ENCODE assay signal across 28 cellular contexts in genomic region chr22:45459235-45459634, GRCh38. TPM values are rescaled to one million over a fixed set of nuclear protein-coding genes. Genes with fewer than 3 reads are reported as not detected.
"Had no signal": no experiment of that assay in that cellular context is flagged by ENCODE, and none has a peak within 500 bp of the region (broad histone marks: within the 10 kb centered on the region; RNA-seq: fewer than 3 reads in every experiment).

No MANE protein-coding gene starts in this region.

- H3K4me3 ChIP-seq: colonic mucosa, dorsolateral prefrontal cortex, esophagus squamous epithelium, mucosa of descending colon, transverse colon had no signal

- H3K9me3 ChIP-seq: colonic mucosa, esophagus squamous epithelium, mucosa of descending colon, transverse colon had no signal

- H3K36me3 ChIP-seq: colonic mucosa, esophagus squamous epithelium, transverse colon had no signal

- H3K4me1 ChIP-seq: colonic mucosa had no signal

- FAIRE-seq: bronchial epithelial cell, islet of Langerhans had no signal

- DNase-seq: activated B cell treated with CpG ODN at 0.5 μM for 24 hours; activated CD4-positive, alpha-beta T cell treated with anti-CD3 and anti-CD28 coated beads for 36 hours; activated CD4-positive, alpha-beta T cell treated with anti-CD3 and anti-CD28 coated beads, Interleukin-2, amount 50 U/mL, for 4 hours; activated CD8-positive, alpha-beta memory T cell treated with anti-CD3 and anti-CD28 coated beads for 24 hours; activated CD8-positive, alpha-beta memory T cell treated with anti-CD3 and anti-CD28 coated beads, Interleukin-2, amount 50 U/mL, for 4 hours; activated naive CD4-positive, alpha-beta T cell; activated naive CD8-positive, alpha-beta T cell treated with anti-CD3 and anti-CD28 coated beads, Interleukin-2, amount 10 ng/mL, durations not matched to agents 7 days and 5 days; activated T-cell treated with anti-CD3 and anti-CD28 coated beads, Interleukin-2, amount 50 U/mL, for 24 hours; amniotic stem cell; colonic mucosa; dorsolateral prefrontal cortex; effector memory CD8-positive, alpha-beta T cell; esophagus squamous epithelium; hypothalamus; mesendoderm; mucosa of descending colon; retina; stimulated activated CD4-positive, alpha-beta T cell treated with anti-CD3 and anti-CD28 coated beads, Interleukin-4, amount 100 ng/mL, for 24 hours; stimulated activated naive CD4-positive, alpha-beta T cell treated with Interleukin-2 at 50 U/mL for 16 hours; substantia nigra; T-helper 17 cell; transverse colon had no signal

- H3K27me3 ChIP-seq: colonic mucosa, dorsolateral prefrontal cortex, esophagus squamous epithelium, transverse colon had no signal

- ATAC-seq: activated CD4-positive, alpha-beta T cell treated with anti-CD3 and anti-CD28 coated beads for 36 hours; activated T-helper 17 cell treated with anti-CD3 and anti-CD28 coated beads, Interleukin-2, amount 50 U/mL, for 72 hours; effector memory CD8-positive, alpha-beta T cell; mucosa of descending colon; T-helper 17 cell had no signal

RNA-seq across cellular contexts. Expression of gene FBLN1, which starts 43.4 kb away (rescaled TPM):
- total RNA-seq: activated B cell treated with CpG ODN at 0.5 μM for 24 hours; activated CD4-positive, alpha-beta T cell treated with anti-CD3 and anti-CD28 coated beads for 36 hours; activated naive CD8-positive, alpha-beta T cell treated with anti-CD3 and anti-CD28 coated beads, Interleukin-2, amount 10 ng/mL, durations not matched to agents 7 days and 5 days had no signal

RNA-seq across cellular contexts. Expression of gene RIBC2, which starts 45.7 kb away (rescaled TPM):
- total RNA-seq: transverse colon had no signal

RNA-seq across cellular contexts. Expression of gene SMC1B, which starts 45.8 kb away (rescaled TPM):
- total RNA-seq: bronchial epithelial cell, esophagus squamous epithelium, lower leg skin, mucosa of descending colon, osteocyte, progenitor cell of endocrine pancreas, transverse colon had no signal
